24 cellular contexts compared by ENCODE assay signal in the genomic region with DNA sequence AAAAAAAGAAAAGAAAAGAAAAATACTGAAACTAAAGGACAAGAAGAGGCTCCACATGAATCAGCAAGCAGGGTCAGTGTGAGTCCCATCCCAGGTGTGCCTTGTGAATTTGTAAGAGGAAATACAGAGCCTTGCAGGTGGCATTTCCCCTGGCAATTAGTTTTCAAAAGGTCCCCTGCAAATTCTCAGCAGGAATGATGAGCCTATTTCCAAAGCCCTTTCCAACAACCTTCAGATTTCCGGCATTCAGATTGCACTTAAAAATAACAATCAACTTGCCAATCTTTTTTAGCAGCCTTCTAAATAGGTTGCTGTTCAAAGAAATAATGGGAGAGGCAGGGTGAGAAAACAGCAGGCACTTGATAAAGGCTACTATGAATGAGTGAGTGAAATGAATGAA.
"Had no signal": no experiment of that assay in that cellular context is flagged by ENCODE, and none has a peak within 500 bp of the region (broad histone marks: within the 10 kb centered on the region; RNA-seq: fewer than 3 reads in every experiment).

No MANE protein-coding gene starts in this region.

- H3K4me1 ChIP-seq: ascending aorta, colonic mucosa, esophagus muscularis mucosa, gastroesophageal sphincter, heart left ventricle, sigmoid colon, upper lobe of right lung had no signal

- H3K4me3 Mint-ChIP-seq: activated naive CD4-positive, alpha-beta T cell treated with anti-CD3 and anti-CD28 coated beads, Interleukin-2, amount 50 U/mL, for 24 hours; activated T-cell treated with anti-CD3 and anti-CD28 coated beads, Interleukin-2, amount 50 U/mL, for 72 hours; central memory CD8-positive, alpha-beta T cell; mesothelial cell of epicardium; nephron; stimulated activated memory B cell treated with anti-CD40 and anti-IgM and Interleukin-4, amounts not matched to agents 10 μg/mL and 1 μg/mL and 100 μg/mL, for 72 hours had no signal

- H3K36me3 ChIP-seq: ascending aorta, colonic mucosa, esophagus muscularis mucosa, gastroesophageal sphincter, heart left ventricle, sigmoid colon, thoracic aorta, upper lobe of right lung had no signal

- H3K27me3 ChIP-seq: ascending aorta, colonic mucosa, esophagus muscularis mucosa, gastroesophageal sphincter, sigmoid colon, upper lobe of right lung had no signal

- DNase-seq: activated CD4-positive, alpha-beta T cell treated with anti-CD3 and anti-CD28 coated beads for 1 hour; activated CD8-positive, alpha-beta memory T cell treated with anti-CD3 and anti-CD28 coated beads for 24 hours; activated effector memory CD4-positive, alpha-beta T cell treated with anti-CD3 and anti-CD28 coated beads, Interleukin-2, amount 50 U/mL, for 16 hours; activated T-cell treated with anti-CD3 and anti-CD28 coated beads, Interleukin-2, amount 50 U/mL, for 72 hours; colonic mucosa; heart left ventricle; kidney; occipital lobe; posterior cingulate gyrus; sigmoid colon; stimulated activated CD4-positive, alpha-beta T cell treated with anti-CD3 and anti-CD28 coated beads, Interleukin-4, amount 100 ng/mL, for 24 hours; upper lobe of right lung had no signal

- ATAC-seq: activated T-cell treated with anti-CD3 and anti-CD28 coated beads, Interleukin-2, amount 50 U/mL, for 72 hours; gastroesophageal sphincter; heart left ventricle; left lobe of liver; stimulated activated memory B cell treated with anti-CD40 and anti-IgM and Interleukin-4, amounts not matched to agents 10 μg/mL and 1 μg/mL and 100 μg/mL, for 72 hours; upper lobe of right lung had no signal

- H3K36me3 Mint-ChIP-seq: activated naive CD4-positive, alpha-beta T cell treated with anti-CD3 and anti-CD28 coated beads, Interleukin-2, amount 50 U/mL, for 24 hours; stimulated activated memory B cell treated with anti-CD40 and anti-IgM and Interleukin-4, amounts not matched to agents 10 μg/mL and 1 μg/mL and 100 μg/mL, for 72 hours had no signal

- H3K27ac ChIP-seq: ascending aorta, colonic mucosa, esophagus muscularis mucosa, gastroesophageal sphincter, heart left ventricle, sigmoid colon, thoracic aorta, upper lobe of right lung, VCaP had no signal

- H3K4me3 ChIP-seq: ascending aorta, colonic mucosa, esophagus muscularis mucosa, gastroesophageal sphincter, heart left ventricle, lung, sigmoid colon, thoracic aorta, upper lobe of right lung had no signal

- H3K4me1 Mint-ChIP-seq: activated naive CD4-positive, alpha-beta T cell treated with anti-CD3 and anti-CD28 coated beads, Interleukin-2, amount 50 U/mL, for 24 hours; central memory CD8-positive, alpha-beta T cell; mesothelial cell of epicardium; nephron; stimulated activated memory B cell treated with anti-CD40 and anti-IgM and Interleukin-4, amounts not matched to agents 10 μg/mL and 1 μg/mL and 100 μg/mL, for 72 hours had no signal

- H3K27ac Mint-ChIP-seq: activated naive CD4-positive, alpha-beta T cell treated with anti-CD3 and anti-CD28 coated beads, Interleukin-2, amount 50 U/mL, for 24 hours; activated T-cell treated with anti-CD3 and anti-CD28 coated beads, Interleukin-2, amount 50 U/mL, for 72 hours; mesothelial cell of epicardium; nephron; stimulated activated memory B cell treated with anti-CD40 and anti-IgM and Interleukin-4, amounts not matched to agents 10 μg/mL and 1 μg/mL and 100 μg/mL, for 72 hours had no signal

- H3K27me3 Mint-ChIP-seq: activated naive CD4-positive, alpha-beta T cell treated with anti-CD3 and anti-CD28 coated beads, Interleukin-2, amount 50 U/mL, for 24 hours; central memory CD8-positive, alpha-beta T cell; stimulated activated memory B cell treated with anti-CD40 and anti-IgM and Interleukin-4, amounts not matched to agents 10 μg/mL and 1 μg/mL and 100 μg/mL, for 72 hours had no signal

- H3K9me3 ChIP-seq: ascending aorta, colonic mucosa, esophagus muscularis mucosa, gastroesophageal sphincter, heart left ventricle, sigmoid colon, thoracic aorta, upper lobe of right lung had no signal
